In the genomic region with DNA sequence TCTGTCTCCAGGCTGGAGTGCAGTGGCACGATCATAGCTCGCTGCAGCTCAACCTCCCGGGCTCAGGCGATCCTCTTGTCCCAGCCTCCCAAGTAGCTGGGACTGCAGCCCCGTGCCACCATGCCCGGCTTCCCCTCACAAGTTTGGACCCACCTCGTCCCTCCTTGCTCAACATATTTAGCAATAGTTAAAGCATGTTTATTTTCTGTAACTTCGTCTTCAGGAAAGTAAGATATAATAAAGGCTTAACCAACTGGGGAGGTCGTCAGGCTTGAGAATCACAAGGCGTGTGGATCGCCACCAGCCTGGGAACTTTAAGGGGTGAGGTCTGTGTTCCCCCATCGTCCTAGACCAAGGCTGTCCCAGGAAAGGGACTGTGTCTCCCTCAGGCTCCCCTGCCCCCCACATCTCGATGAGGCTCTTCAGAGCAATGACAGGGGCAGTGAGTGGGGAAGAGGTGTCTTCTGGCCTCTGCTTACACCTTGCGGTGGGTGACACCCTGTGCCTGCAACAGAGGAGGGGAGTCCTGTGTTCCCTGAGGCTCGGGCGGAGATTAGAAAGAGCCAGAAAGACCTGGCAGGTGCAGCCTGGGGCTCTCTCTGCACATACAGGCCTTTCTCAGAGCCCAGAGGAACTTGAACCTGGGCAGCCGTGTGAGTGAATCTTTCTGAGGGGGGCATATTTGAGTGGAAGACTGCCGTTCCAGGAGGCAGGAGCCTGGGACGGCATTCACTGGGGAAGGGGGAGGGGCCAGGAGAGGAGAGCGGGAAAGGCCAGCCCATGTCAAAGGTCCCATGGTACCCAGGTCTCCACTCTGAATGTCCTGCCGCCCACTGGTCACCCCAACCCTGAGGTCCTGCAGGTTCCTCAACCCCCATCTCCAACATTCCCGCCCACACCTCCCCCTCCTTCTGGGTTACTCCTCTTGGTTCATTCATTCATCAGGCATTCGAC, we compare ENCODE assay signal across 19 cellular contexts.
DNase-seq lines count a peak whose midpoint lies in the region; ATAC-seq and TF ChIP-seq lines count a peak whose summit lies in the region.
"Had no signal": no experiment of that assay in that cellular context is flagged by ENCODE, and none has a peak within 500 bp of the region (broad histone marks: within the 10 kb centered on the region; RNA-seq: fewer than 3 reads in every experiment).

No MANE protein-coding gene starts in this region.

- no peak for ATAC-seq in GM21367 (IDR thresholded peaks at IDR 0.05; ENCODE audit: unreplicated experiment)
- ATAC-seq: activated naive CD4-positive, alpha-beta T cell treated with anti-CD3 and anti-CD28 coated beads, Interleukin-2, amount 50 U/mL, for 72 hours; T-helper 17 cell had no signal

- no peak overlapping the region for H2BK120ac ChIP-seq in mesenchymal stem cell (ENCODE audit: low read depth, low read length)

- intact Hi-C loops in activated CD4-positive, alpha-beta memory T cell treated with anti-CD3 and anti-CD28 coated beads for 36 hours (cut with micrococcal nuclease) = loop anchor here (5.0 kb wide), 1 partner anchor 237 kb away; no protein-coding TSS in a partner anchor
- intact Hi-C loops in testis (cut with DNase I; ENCODE audit: low total_unique reads) = loop anchor here (10.0 kb wide), 2 partner anchors 69 to 249 kb away; no protein-coding TSS in a partner anchor

- H3K4me3 Mint-ChIP-seq in activated CD4-positive, alpha-beta memory T cell treated with anti-CD3 and anti-CD28 coated beads for 36 hours = no peak overlapping the region
- no peak overlapping the region for H3K4me3 Mint-ChIP-seq in activated CD4-positive, alpha-beta memory T cell treated with anti-CD3 and anti-CD28 coated beads, Interleukin-2, amount 10 ng/mL, durations not matched to agents 7 days and 5 days
- H3K4me3 Mint-ChIP-seq: activated T-cell treated with anti-CD3 and anti-CD28 coated beads, Interleukin-2, amount 50 U/mL, for 24 hours; T-helper 17 cell had no signal

- no peak overlapping the region for H2AFZ ChIP-seq in mesenchymal stem cell (ENCODE audit: low read depth, low read length)

- no peak overlapping the region for H3K14ac ChIP-seq in mesenchymal stem cell (ENCODE audit: low read length in 2 of 2)

- H2AK5ac ChIP-seq in mesenchymal stem cell (ENCODE audit: low read length, severe bottlenecking) = no peak overlapping the region

- POLR2A ChIA-PET in activated CD4-positive, alpha-beta memory T cell treated with anti-CD3 and anti-CD28 coated beads for 36 hours (lab: Charles Lee) = no interaction called here
- POLR2A ChIA-PET in activated CD4-positive, alpha-beta memory T cell treated with anti-CD3 and anti-CD28 coated beads, Interleukin-2, amount 10 ng/mL, durations not matched to agents 7 days and 5 days (lab: Charles Lee) = no interaction called here

- TF ChIP-seq CTCF in testis (IDR thresholded peaks at IDR 0.05) = no peak

- H3K18ac ChIP-seq in mesenchymal stem cell (ENCODE audit: low read depth in 1 of 2, low read length in 2 of 2) = no peak overlapping the region

- H3K27me3 Mint-ChIP-seq in activated CD4-positive, alpha-beta memory T cell treated with anti-CD3 and anti-CD28 coated beads for 36 hours = peaks cover 10% of the 10 kb centered on the region
- H3K27me3 Mint-ChIP-seq in activated CD4-positive, alpha-beta memory T cell treated with anti-CD3 and anti-CD28 coated beads, Interleukin-2, amount 10 ng/mL, durations not matched to agents 7 days and 5 days = peaks cover 10% of the 10 kb centered on the region

- no peaks in the 10 kb centered on the region for H3K36me3 Mint-ChIP-seq in activated CD4-positive, alpha-beta memory T cell treated with anti-CD3 and anti-CD28 coated beads for 36 hours
- no peaks in the 10 kb centered on the region for H3K36me3 Mint-ChIP-seq in activated CD4-positive, alpha-beta memory T cell treated with anti-CD3 and anti-CD28 coated beads, Interleukin-2, amount 10 ng/mL, durations not matched to agents 7 days and 5 days (ENCODE audit: low read depth)
- H3K36me3 Mint-ChIP-seq: activated naive CD4-positive, alpha-beta T cell treated with anti-CD3 and anti-CD28 coated beads, Interleukin-2, amount 50 U/mL, for 72 hours had no signal

- H3K23ac ChIP-seq in mesenchymal stem cell (ENCODE audit: low read length in 2 of 2) = no peak overlapping the region

- WGBS in mesenchymal stem cell = 88% methylated on average over 17 of the region's 23 CpGs
- WGBS in testis, 2 donors = 57 to 73% methylated on average over 22 to 23 of the region's 23 CpGs

- no peak overlapping the region for H2BK5ac ChIP-seq in mesenchymal stem cell (ENCODE audit: low read depth, low read length, poor library complexity, severe bottlenecking)

- H3K4me3 ChIP-seq in adipocyte (ENCODE audit: low read length) (no peak overlapping the region), mesenchymal stem cell (ENCODE audit: insufficient read depth in 1 of 2, low read depth in 1 of 2, low read length in 2 of 2) (no peak overlapping the region), testis (peak overlapping the region in 1 of 2 donors; percentile 30)
- H3K4me3 ChIP-seq: left lung, mucosa of descending colon, SJSA1, spleen, uterus had no signal

- CTCF ChIA-PET in activated CD4-positive, alpha-beta memory T cell treated with anti-CD3 and anti-CD28 coated beads for 36 hours (lab: Charles Lee) = interaction anchor here (0.7 to 6.0 kb wide), 4 partner anchors 8 to 251 kb away, joined by 4 to 95 read pairs (median 62); no protein-coding TSS in a partner anchor
- CTCF ChIA-PET in activated CD4-positive, alpha-beta memory T cell treated with anti-CD3 and anti-CD28 coated beads, Interleukin-2, amount 10 ng/mL, durations not matched to agents 7 days and 5 days (lab: Charles Lee) = interaction anchor here (0.6 to 4.0 kb wide), 3 partner anchors 82 to 1843 kb away, joined by 3 to 48 read pairs (median 4); no protein-coding TSS in a partner anchor

- peak; percentile 7 for DNase-seq in activated CD4-positive, alpha-beta memory T cell treated with anti-CD3 and anti-CD28 coated beads for 36 hours
- DNase-seq in activated CD4-positive, alpha-beta memory T cell treated with anti-CD3 and anti-CD28 coated beads, Interleukin-2, amount 10 ng/mL, durations not matched to agents 7 days and 5 days = no peak
- DNase-seq in adipocyte (ENCODE audit: low read depth) = no peak
- DNase-seq in mesenchymal stem cell = no peak
- peak; percentile 13 for DNase-seq in testis
- no peak for DNase-seq in NAMALWA (ENCODE audit: low spot score)
- DNase-seq in NCI-H2107 treated with DMSO at 0.1 percent for 48 hours (lab: John Stamatoyannopoulos, UW; ENCODE audit: unreplicated experiment) = no peak
- DNase-seq: activated CD4-positive, alpha-beta T cell treated with anti-CD3 and anti-CD28 coated beads, Interleukin-2, amount 50 U/mL, for 4 hours; activated T-cell treated with anti-CD3 and anti-CD28 coated beads, Interleukin-2, amount 50 U/mL, for 24 hours; NCI-H774; spleen; T-helper 17 cell had no signal

- H3K4me2 ChIP-seq in mesenchymal stem cell (ENCODE audit: low read length, poor library complexity, severe bottlenecking) = no peak overlapping the region

- no peak for TF ChIP-seq POLR2A in testis (IDR thresholded peaks at IDR 0.05)

- no peak overlapping the region for H2BK15ac ChIP-seq in mesenchymal stem cell (ENCODE audit: low read depth, poor library complexity, severe bottlenecking)

- H3K27me3 ChIP-seq in adipocyte (replicated peaks; ENCODE audit: control insufficient read depth, insufficient read depth, low read length) = no peaks in the 10 kb centered on the region
- H3K27me3 ChIP-seq in mesenchymal stem cell (ENCODE audit: control insufficient read depth in 1 of 2, insufficient read depth in 1 of 2, low read length in 2 of 2) = no peaks in the 10 kb centered on the region
- no peaks in the 10 kb centered on the region for H3K27me3 ChIP-seq in testis
- H3K27me3 ChIP-seq: BE2C, left lung, SJSA1, uterus had no signal

- H3K9ac ChIP-seq in adipocyte (ENCODE audit: low read length) (peak overlapping the region; percentile 13), mesenchymal stem cell (ENCODE audit: low read length) (peak overlapping the region; percentile 27)

- peaks cover 9% of the 10 kb centered on the region for H3K79me1 ChIP-seq in mesenchymal stem cell (replicated peaks; ENCODE audit: low read length, poor library complexity, severe bottlenecking)

- H3K4me1 ChIP-seq in adipocyte (ENCODE audit: control insufficient read depth, insufficient read depth, low read length) (peaks cover 43% of the 10 kb centered on the region), mesenchymal stem cell (ENCODE audit: control insufficient read depth, insufficient read depth, low read depth, low read length) (peaks cover 11% of the 10 kb centered on the region), testis (peaks cover 18% of the 10 kb centered on the region)

- no peaks in the 10 kb centered on the region for H3K9me3 Mint-ChIP-seq in activated CD4-positive, alpha-beta memory T cell treated with anti-CD3 and anti-CD28 coated beads for 36 hours
- H3K9me3 Mint-ChIP-seq in activated CD4-positive, alpha-beta memory T cell treated with anti-CD3 and anti-CD28 coated beads, Interleukin-2, amount 10 ng/mL, durations not matched to agents 7 days and 5 days = no peaks in the 10 kb centered on the region
- H3K9me3 Mint-ChIP-seq: activated naive CD4-positive, alpha-beta T cell treated with anti-CD3 and anti-CD28 coated beads, Interleukin-2, amount 50 U/mL, for 72 hours; activated T-cell treated with anti-CD3 and anti-CD28 coated beads, Interleukin-2, amount 50 U/mL, for 24 hours had no signal

- H3K4me1 Mint-ChIP-seq in activated CD4-positive, alpha-beta memory T cell treated with anti-CD3 and anti-CD28 coated beads for 36 hours (ENCODE audit: low read depth) = peaks cover 9% of the 10 kb centered on the region
- peaks cover 8% of the 10 kb centered on the region for H3K4me1 Mint-ChIP-seq in activated CD4-positive, alpha-beta memory T cell treated with anti-CD3 and anti-CD28 coated beads, Interleukin-2, amount 10 ng/mL, durations not matched to agents 7 days and 5 days

- H4K8ac ChIP-seq in mesenchymal stem cell (ENCODE audit: low read length) = no peak overlapping the region

- H4K91ac ChIP-seq in mesenchymal stem cell (ENCODE audit: low read length) = no peak overlapping the region

- peak overlapping the region in 1 of 2 experiments; percentile 10 for H2BK12ac ChIP-seq in mesenchymal stem cell (ENCODE audit: low read length in 2 of 2)

- H3K4ac ChIP-seq in mesenchymal stem cell (ENCODE audit: low read depth in 1 of 2, low read length in 2 of 2) = no peak overlapping the region

- H3K27ac ChIP-seq in mesenchymal stem cell (ENCODE audit: low read length, poor library complexity, severe bottlenecking) (no peak overlapping the region), testis (no peak overlapping the region)
- H3K27ac ChIP-seq: left lung, SJSA1, spleen, uterus had no signal

- no peaks in the 10 kb centered on the region for H3K9me3 ChIP-seq in adipocyte (ENCODE audit: control insufficient read depth, low read length)
- no peaks in the 10 kb centered on the region for H3K9me3 ChIP-seq in mesenchymal stem cell (ENCODE audit: control insufficient read depth, low read length)
- no peaks in the 10 kb centered on the region for H3K9me3 ChIP-seq in testis
- H3K9me3 ChIP-seq: BE2C, left lung, mucosa of descending colon, SJSA1, spleen, uterus had no signal

- no peak overlapping the region for H3K27ac Mint-ChIP-seq in activated CD4-positive, alpha-beta memory T cell treated with anti-CD3 and anti-CD28 coated beads for 36 hours
- H3K27ac Mint-ChIP-seq in activated CD4-positive, alpha-beta memory T cell treated with anti-CD3 and anti-CD28 coated beads, Interleukin-2, amount 10 ng/mL, durations not matched to agents 7 days and 5 days = no peak overlapping the region
- H3K27ac Mint-ChIP-seq: activated naive CD4-positive, alpha-beta T cell treated with anti-CD3 and anti-CD28 coated beads, Interleukin-2, amount 50 U/mL, for 72 hours; activated T-cell treated with anti-CD3 and anti-CD28 coated beads, Interleukin-2, amount 50 U/mL, for 24 hours; T-helper 17 cell had no signal

- H3K36me3 ChIP-seq in adipocyte (ENCODE audit: control insufficient read depth, insufficient read depth, low read length, severe bottlenecking) (no peaks in the 10 kb centered on the region), mesenchymal stem cell (ENCODE audit: control insufficient read depth in 1 of 2, insufficient read depth in 2 of 2, low read depth in 1 of 2, low read length in 2 of 2) (peaks cover 3 to 35% of the 10 kb centered on the region in 2 experiments), testis (ENCODE audit: low read depth, missing control alignments) (no peaks in the 10 kb centered on the region)
- H3K36me3 ChIP-seq: BE2C, left lung, spleen, uterus had no signal

Comparison
In these comparisons a context has a peak if more than half of its experiments do, and no peak if none do; other contexts are left out.
1. DNase-seq: peak in activated CD4-positive, alpha-beta memory T cell treated with anti-CD3 and anti-CD28 coated beads for 36 hours (single experiment) and testis (single experiment); none in activated CD4-positive, alpha-beta memory T cell treated with anti-CD3 and anti-CD28 coated beads, Interleukin-2, amount 10 ng/mL, durations not matched to agents 7 days and 5 days (single experiment), adipocyte (single experiment), mesenchymal stem cell (single experiment), NAMALWA (single experiment) and NCI-H2107 treated with DMSO at 0.1 percent for 48 hours (single experiment).